In the genomic region with DNA sequence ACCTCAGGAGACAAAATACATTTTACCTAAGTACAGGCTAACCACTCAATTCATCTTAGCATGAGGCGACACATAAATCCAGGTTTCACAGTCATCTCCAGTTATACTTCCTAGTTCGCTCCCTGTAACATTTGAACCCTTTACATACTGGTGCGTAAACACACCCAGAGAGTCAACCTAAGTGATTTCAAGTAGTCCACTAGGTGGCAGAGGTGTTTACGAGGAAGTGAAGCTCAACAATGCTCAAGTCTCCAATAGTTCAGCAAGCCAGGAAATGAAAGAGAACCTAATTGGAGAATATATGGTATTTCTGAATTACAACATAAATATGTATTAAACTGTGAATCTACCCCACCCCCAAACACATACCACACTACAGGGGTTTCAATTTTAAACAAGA, we compare ENCODE assay signal across 11 cellular contexts.
DNase-seq lines count a peak whose midpoint lies in the region; ATAC-seq, FAIRE-seq and TF ChIP-seq lines count a peak whose summit lies in the region.
"Had no signal": no experiment of that assay in that cellular context is flagged by ENCODE, and none has a peak within 500 bp of the region (broad histone marks: within the 10 kb centered on the region; RNA-seq: fewer than 3 reads in every experiment).

No MANE protein-coding gene starts in this region.

- H3K27ac ChIP-seq in A673 (ENCODE audit: low read depth, low read length, poor library complexity, severe bottlenecking) = no peak overlapping the region
- H3K27ac ChIP-seq in dorsolateral prefrontal cortex = no peak overlapping the region
- no peak overlapping the region for H3K27ac ChIP-seq in body of pancreas
- H3K27ac ChIP-seq: coronary artery, upper lobe of left lung had no signal

- H3K27me3 ChIP-seq in A673 (replicated peaks; ENCODE audit: insufficient read depth, low read depth, low read length, poor library complexity) = no peaks in the 10 kb centered on the region
- no peaks in the 10 kb centered on the region for H3K27me3 ChIP-seq in dorsolateral prefrontal cortex
- H3K27me3 ChIP-seq in body of pancreas = no peaks in the 10 kb centered on the region
- H3K27me3 ChIP-seq: upper lobe of left lung had no signal

- TF ChIP-seq POLR2A in body of pancreas (IDR thresholded peaks at IDR 0.05) = no peak

- intact Hi-C loops in A673 (cut with micrococcal nuclease; ENCODE audit: unreplicated experiment) (no loop called here), natural killer cell (cut with micrococcal nuclease) (no loop called here), dorsolateral prefrontal cortex (cut with DNase I) (no loop called here), body of pancreas (cut with DNase I) (no loop called here)

- FAIRE-seq in urothelium cell line (lab: Jason Lieb, UNC) = no peak

- H3K36me3 ChIP-seq in A673 (ENCODE audit: insufficient read depth, low read length, poor library complexity, severe bottlenecking) (no peaks in the 10 kb centered on the region), body of pancreas (replicated peaks in 1 of 2; ENCODE audit: insufficient read depth in 1 of 2, low read depth in 2 of 2) (no peaks in the 10 kb centered on the region)
- H3K36me3 ChIP-seq: upper lobe of left lung had no signal

- H3K27ac Mint-ChIP-seq in natural killer cell = no peak overlapping the region

- 79 to 83% methylated on average over 4 of the region's 4 CpGs for WGBS in body of pancreas, 2 donors

- POLR2A ChIA-PET in A673 (lab: Charles Lee; ENCODE audit: low non-redundant PET) = no interaction called here

- TF ChIP-seq CTCF in A673 (conservative IDR thresholded peaks at IDR 0.05; ENCODE audit: low read depth, low read length) = peak; percentile 44
- peak; percentile 38 for TF ChIP-seq CTCF in GM12873 (IDR thresholded peaks at IDR 0.05; ENCODE audit: insufficient read depth, low read depth, low read length, missing control alignments)
- peak; percentile 22 for TF ChIP-seq CTCF in choroid plexus epithelial cell (conservative IDR thresholded peaks at IDR 0.05; ENCODE audit: low read depth, low read length)
- no peak for TF ChIP-seq CTCF in natural killer cell (IDR thresholded peaks at IDR 0.05)
- no peak for TF ChIP-seq CTCF in dorsolateral prefrontal cortex (IDR thresholded peaks at IDR 0.05 in 54 of 56, conservative IDR thresholded peaks at IDR 0.05 in 2 of 56; ENCODE audit: low read depth in 1 of 56, partially characterized antibody in 56 of 56)
- no peak for TF ChIP-seq CTCF in body of pancreas (IDR thresholded peaks at IDR 0.05)

- peaks cover 0 to 6% of the 10 kb centered on the region in 2 donors for H3K9me3 Mint-ChIP-seq in natural killer cell

- no TSS peak for BruUV-seq in A673 (replicated peaks; lab: Mats Ljungman, UMichigan)

- H3K4me3 Mint-ChIP-seq in natural killer cell = no peak overlapping the region

- no peaks in the 10 kb centered on the region for H3K27me3 Mint-ChIP-seq in natural killer cell (ENCODE audit: low read depth in 2 of 2)

- CTCF ChIA-PET in A673 (lab: Charles Lee) = interaction anchor here (1.0 kb wide), 1 partner anchor 59 kb away, joined by 3 read pairs; no protein-coding TSS in a partner anchor

- DNase-seq in A673 (ENCODE audit: low spot score) = peak; percentile 48
- DNase-seq in NCI-H69 (lab: John Stamatoyannopoulos, UW) = peak; percentile 54
- DNase-seq in choroid plexus epithelial cell (ENCODE audit: low read depth) = peak; percentile 18
- DNase-seq in natural killer cell = no peak
- DNase-seq in urothelium cell line (ENCODE audit: low spot score) = no peak
- DNase-seq in dorsolateral prefrontal cortex = no peak
- no peak for DNase-seq in body of pancreas
- DNase-seq: NCI-H1092, upper lobe of left lung had no signal

- ATAC-seq in natural killer cell (no peak), body of pancreas (no peak)

- H3K4me3 ChIP-seq in A673 (ENCODE audit: low read depth, low read length, poor library complexity, severe bottlenecking) (no peak overlapping the region), choroid plexus epithelial cell (ENCODE audit: low read depth, low read length) (no peak overlapping the region), dorsolateral prefrontal cortex (no peak overlapping the region), body of pancreas (no peak overlapping the region)
- H3K4me3 ChIP-seq: coronary artery, upper lobe of left lung had no signal

- no peaks in the 10 kb centered on the region for H3K9me3 ChIP-seq in A673 (ENCODE audit: low read depth, low read length, poor library complexity, severe bottlenecking)
- no peaks in the 10 kb centered on the region for H3K9me3 ChIP-seq in body of pancreas
- H3K9me3 ChIP-seq: upper lobe of left lung had no signal

- H3K4me1 Mint-ChIP-seq in natural killer cell = no peaks in the 10 kb centered on the region

- no peaks in the 10 kb centered on the region for H3K36me3 Mint-ChIP-seq in natural killer cell

- H3K4me1 ChIP-seq in A673 (ENCODE audit: insufficient read depth, low read length, poor library complexity, severe bottlenecking) (peaks cover 7% of the 10 kb centered on the region), body of pancreas (no peaks in the 10 kb centered on the region)
- H3K4me1 ChIP-seq: upper lobe of left lung had no signal

Comparison
In these comparisons a context has a peak if more than half of its experiments do, and no peak if none do; other contexts are left out.
1. DNase-seq: peak in A673 (single experiment), NCI-H69 (single experiment) and choroid plexus epithelial cell (single experiment); none in natural killer cell (single experiment), urothelium cell line (single experiment), dorsolateral prefrontal cortex (0 of 10) and body of pancreas (0 of 4).
2. CTCF ChIP-seq: peak in A673 (single experiment), GM12873 (single experiment) and choroid plexus epithelial cell (single experiment); none in natural killer cell (single experiment), dorsolateral prefrontal cortex (0 of 56) and body of pancreas (0 of 7).